Comparison of ENCODE assay signal across 2 cellular contexts in the genomic region with DNA sequence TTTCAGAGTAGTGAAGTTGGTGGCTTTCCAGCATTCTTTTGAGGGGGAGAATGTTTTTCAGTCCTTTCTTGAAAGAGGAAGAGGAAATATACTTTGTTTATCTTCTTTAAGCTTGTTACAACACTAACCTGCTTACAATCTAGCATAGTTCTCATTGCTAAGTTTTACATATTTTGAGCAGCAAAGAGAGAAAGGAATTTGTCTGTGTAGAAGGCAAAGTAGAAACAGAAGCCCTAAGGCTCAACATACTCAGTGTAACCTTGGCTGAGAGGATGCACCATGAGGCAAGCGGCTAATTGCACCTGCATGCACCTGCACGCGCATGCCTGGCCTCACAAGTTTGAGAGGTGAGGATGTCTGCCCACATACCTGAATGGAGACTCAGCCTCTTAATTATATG.
TF ChIP-seq lines count a peak whose summit lies in the region.

No MANE protein-coding gene starts in this region.

TF ChIP-seq in IMR-90, 13 proteins besides CTCF, POLR2A, EP300 and RAD21:
- TF ChIP-seq MXI1 (IDR thresholded peaks at IDR 0.05; ENCODE audit: borderline replicate concordance, low read depth, low read length) (no peak), NFE2L2 (IDR thresholded peaks at IDR 0.05; ENCODE audit: low read depth, low read length) (no peak), SMC3 (IDR thresholded peaks at IDR 0.05; ENCODE audit: low read depth, low read length) (no peak), MAFK (IDR thresholded peaks at IDR 0.05; ENCODE audit: low read depth, low read length) (no peak), FOS (IDR thresholded peaks at IDR 0.05; ENCODE audit: low read depth, low read length) (no peak), BHLHE40 (IDR thresholded peaks at IDR 0.05; ENCODE audit: low read depth, low read length) (no peak), MAZ (IDR thresholded peaks at IDR 0.05; ENCODE audit: borderline replicate concordance, low read depth, low read length) (no peak), CEBPB (IDR thresholded peaks at IDR 0.05; ENCODE audit: low read depth, low read length) (no peak), CHD1 (IDR thresholded peaks at IDR 0.05; ENCODE audit: low read depth, low read length) (no peak), RFX5 (IDR thresholded peaks at IDR 0.05; ENCODE audit: low read depth, low read length) (no peak), RCOR1 (IDR thresholded peaks at IDR 0.05; ENCODE audit: insufficient replicate concordance, low read length) (no peak)
- TF ChIP-seq, protein P1, sequence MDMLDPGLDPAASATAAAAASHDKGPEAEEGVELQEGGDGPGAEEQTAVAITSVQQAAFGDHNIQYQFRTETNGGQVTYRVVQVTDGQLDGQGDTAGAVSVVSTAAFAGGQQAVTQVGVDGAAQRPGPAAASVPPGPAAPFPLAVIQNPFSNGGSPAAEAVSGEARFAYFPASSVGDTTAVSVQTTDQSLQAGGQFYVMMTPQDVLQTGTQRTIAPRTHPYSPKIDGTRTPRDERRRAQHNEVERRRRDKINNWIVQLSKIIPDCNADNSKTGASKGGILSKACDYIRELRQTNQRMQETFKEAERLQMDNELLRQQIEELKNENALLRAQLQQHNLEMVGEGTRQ (IDR thresholded peaks at IDR 0.05; ENCODE audit: low read depth, low read length): no peak
- TF ChIP-seq, protein P2, sequence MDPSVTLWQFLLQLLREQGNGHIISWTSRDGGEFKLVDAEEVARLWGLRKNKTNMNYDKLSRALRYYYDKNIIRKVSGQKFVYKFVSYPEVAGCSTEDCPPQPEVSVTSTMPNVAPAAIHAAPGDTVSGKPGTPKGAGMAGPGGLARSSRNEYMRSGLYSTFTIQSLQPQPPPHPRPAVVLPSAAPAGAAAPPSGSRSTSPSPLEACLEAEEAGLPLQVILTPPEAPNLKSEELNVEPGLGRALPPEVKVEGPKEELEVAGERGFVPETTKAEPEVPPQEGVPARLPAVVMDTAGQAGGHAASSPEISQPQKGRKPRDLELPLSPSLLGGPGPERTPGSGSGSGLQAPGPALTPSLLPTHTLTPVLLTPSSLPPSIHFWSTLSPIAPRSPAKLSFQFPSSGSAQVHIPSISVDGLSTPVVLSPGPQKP (IDR thresholded peaks at IDR 0.05; ENCODE audit: borderline replicate concordance, low read depth, low read length): no peak

TF ChIP-seq in neural cell, 6 proteins besides CTCF, POLR2A, EP300 and RAD21:
- TF ChIP-seq POLR2AphosphoS5 (IDR thresholded peaks at IDR 0.05) (no peak), SMC3 (conservative IDR thresholded peaks at IDR 0.05; ENCODE audit: poor library complexity) (no peak), EZH2 (IDR thresholded peaks at IDR 0.05; ENCODE audit: borderline replicate concordance, insufficient read depth, low read length, poor library complexity, severe bottlenecking) (no peak), REST (IDR thresholded peaks at IDR 0.05; ENCODE audit: borderline replicate concordance) (no peak), TAF1 (IDR thresholded peaks at IDR 0.05; ENCODE audit: low read depth) (no peak), MXI1 (conservative IDR thresholded peaks at IDR 0.05; ENCODE audit: poor library complexity, severe bottlenecking) (no peak)
TF ChIP-seq in neural cell: peak in this region for 0.
